Comparison of ENCODE assay signal across 9 cellular contexts in genomic region chr3:69541823-69542264, GRCh38.
DNase-seq lines count a peak whose midpoint lies in the region; ATAC-seq and TF ChIP-seq lines count a peak whose summit lies in the region.
"Had no signal": no experiment of that assay in that cellular context is flagged by ENCODE, and none has a peak within 500 bp of the region (broad histone marks: within the 10 kb centered on the region; RNA-seq: fewer than 3 reads in every experiment).

No MANE protein-coding gene starts in this region.

- H3K36me3 ChIP-seq in GM23248 (ENCODE audit: low read depth) (no peaks in the 10 kb centered on the region), WERI-Rb-1 (no peaks in the 10 kb centered on the region), rectal smooth muscle tissue (ENCODE audit: control insufficient read depth, insufficient read depth, low read length) (no peaks in the 10 kb centered on the region)

- H3K27me3 ChIP-seq in GM23248 (replicated peaks; ENCODE audit: insufficient read depth) (peaks cover 21% of the 10 kb centered on the region), WERI-Rb-1 (ENCODE audit: insufficient read depth, low read depth, severe bottlenecking) (peaks cover 42% of the 10 kb centered on the region), rectal smooth muscle tissue (ENCODE audit: control insufficient read depth, insufficient read depth, low read length) (no peaks in the 10 kb centered on the region)

- H3K27ac ChIP-seq in GM23248 (no peak overlapping the region), WERI-Rb-1 (no peak overlapping the region), rectal smooth muscle tissue (ENCODE audit: low read depth, low read length) (no peak overlapping the region)

- H3K9me2 ChIP-seq in GM23248 (ENCODE audit: insufficient read depth) = no peaks in the 10 kb centered on the region

- H3K9me3 ChIP-seq in GM23248 (ENCODE audit: low read depth) (no peaks in the 10 kb centered on the region), WERI-Rb-1 (ENCODE audit: severe bottlenecking) (no peaks in the 10 kb centered on the region)

- H4K20me1 ChIP-seq in GM23248 (ENCODE audit: insufficient read depth) = no peaks in the 10 kb centered on the region

- intact Hi-C loops in left ventricle myocardium superior (cut with micrococcal nuclease) = no loop called here

- H3K9me3 Mint-ChIP-seq in stimulated activated effector memory CD8-positive, alpha-beta T cell treated with anti-CD3 and anti-CD28 coated beads, Interleukin-12 subunit alpha, Interleukin-12 subunit beta, amount 100 ng/mL, for 72 hours = no peaks in the 10 kb centered on the region
- H3K9me3 Mint-ChIP-seq: memory B cell had no signal

- peak; percentile 35 for ATAC-seq in left ventricle myocardium superior
- no peak for ATAC-seq in stimulated activated effector memory CD8-positive, alpha-beta T cell treated with anti-CD3 and anti-CD28 coated beads, Interleukin-12 subunit alpha, Interleukin-12 subunit beta, amount 100 ng/mL, for 72 hours

- H3K4me1 ChIP-seq in GM23248 (ENCODE audit: insufficient read depth) (no peaks in the 10 kb centered on the region), rectal smooth muscle tissue (ENCODE audit: control insufficient read depth, insufficient read depth, low read length) (no peaks in the 10 kb centered on the region)

- no peaks in the 10 kb centered on the region for H3K4me1 Mint-ChIP-seq in stimulated activated effector memory CD8-positive, alpha-beta T cell treated with anti-CD3 and anti-CD28 coated beads, Interleukin-12 subunit alpha, Interleukin-12 subunit beta, amount 100 ng/mL, for 72 hours
- H3K4me1 Mint-ChIP-seq: memory B cell had no signal

- no peaks in the 10 kb centered on the region for H3F3A ChIP-seq in GM23248 (ENCODE audit: insufficient read depth)

- no peak for TF ChIP-seq CTCF in WERI-Rb-1 (IDR thresholded peaks at IDR 0.05; ENCODE audit: low read depth, low read length)

- H3K36me3 Mint-ChIP-seq in stimulated activated effector memory CD8-positive, alpha-beta T cell treated with anti-CD3 and anti-CD28 coated beads, Interleukin-12 subunit alpha, Interleukin-12 subunit beta, amount 100 ng/mL, for 72 hours = no peaks in the 10 kb centered on the region
- H3K36me3 Mint-ChIP-seq: memory B cell had no signal

- 3 to 4% methylated on average over 33 to 48 of the region's 48 CpGs for WGBS in GM23248 (ENCODE audit: low coverage in 1 of 2, low lambda C conversion rate in 2 of 2, missing lambda C conversion rate in 2 of 2), 2 experiments

- DNase-seq in GM23248 (peak; percentile 2), WERI-Rb-1 (no peak), left ventricle myocardium superior (peak; percentile 56), SW 1271 (lab: John Stamatoyannopoulos, UW) (no peak), DMS53 (lab: John Stamatoyannopoulos, UW) (no peak), OCI-M1 (lab: John Stamatoyannopoulos, UW) (no peak)
- no peak for DNase-seq in stimulated activated effector memory CD8-positive, alpha-beta T cell treated with anti-CD3 and anti-CD28 coated beads, Interleukin-12 subunit alpha, Interleukin-12 subunit beta, amount 100 ng/mL, for 72 hours (ENCODE audit: low spot score in 2 of 2)

- H2AFZ ChIP-seq in GM23248 = no peak overlapping the region

- H3K4me3 ChIP-seq in GM23248 (no peak overlapping the region), WERI-Rb-1 (ENCODE audit: low read depth, low read length) (peak overlapping the region; percentile 52), rectal smooth muscle tissue (ENCODE audit: low read length) (peak overlapping the region; percentile 51)

- no peak overlapping the region for H3K4me2 ChIP-seq in GM23248 (ENCODE audit: unreplicated experiment)

- H3K9ac ChIP-seq in GM23248 (no peak overlapping the region), rectal smooth muscle tissue (ENCODE audit: low read length) (no peak overlapping the region)

- H3K79me2 ChIP-seq in GM23248 (ENCODE audit: insufficient read depth) = no peaks in the 10 kb centered on the region

- in situ Hi-C loops in GM23248 (cut with MboI) = no loop called here

- no peak overlapping the region for H3K27ac Mint-ChIP-seq in stimulated activated effector memory CD8-positive, alpha-beta T cell treated with anti-CD3 and anti-CD28 coated beads, Interleukin-12 subunit alpha, Interleukin-12 subunit beta, amount 100 ng/mL, for 72 hours
- H3K27ac Mint-ChIP-seq: memory B cell had no signal

- H3K4me3 Mint-ChIP-seq in stimulated activated effector memory CD8-positive, alpha-beta T cell treated with anti-CD3 and anti-CD28 coated beads, Interleukin-12 subunit alpha, Interleukin-12 subunit beta, amount 100 ng/mL, for 72 hours = no peak overlapping the region
- H3K4me3 Mint-ChIP-seq: memory B cell had no signal

Comparison
In these comparisons a context has a peak if more than half of its experiments do, and no peak if none do; other contexts are left out.
1. DNase-seq: peak in GM23248 (single experiment) and left ventricle myocardium superior (single experiment); none in WERI-Rb-1 (single experiment), SW 1271 (0 of 2), DMS53 (single experiment), stimulated activated effector memory CD8-positive, alpha-beta T cell treated with anti-CD3 and anti-CD28 coated beads, Interleukin-12 subunit alpha, Interleukin-12 subunit beta, amount 100 ng/mL, for 72 hours (0 of 2) and OCI-M1 (single experiment).